ENCODE assay signal across 7 cellular contexts in the genomic region with DNA sequence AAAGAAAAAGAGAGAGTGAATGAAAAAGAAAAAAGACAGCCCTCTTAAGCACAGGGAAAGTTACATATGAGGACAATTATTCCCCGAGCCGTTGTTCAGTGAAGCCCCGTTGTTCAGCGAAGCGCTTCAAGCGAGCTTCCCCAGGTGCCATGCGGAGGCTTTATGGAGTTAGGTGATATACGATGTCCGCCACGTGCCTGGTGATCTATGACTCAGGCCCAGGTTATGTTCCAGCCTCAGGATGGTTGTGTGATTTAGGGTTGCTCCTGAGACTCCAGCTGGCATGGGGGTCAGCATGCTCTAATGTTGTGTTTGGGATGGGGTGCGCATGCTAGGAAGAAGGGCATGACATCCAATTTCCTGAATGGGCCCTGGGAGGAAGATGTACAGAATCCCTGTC.
"Had no signal": no experiment of that assay in that cellular context is flagged by ENCODE, and none has a peak within 500 bp of the region (broad histone marks: within the 10 kb centered on the region; RNA-seq: fewer than 3 reads in every experiment).

No MANE protein-coding gene starts in this region.

- ATAC-seq: GM23338 had no signal

- FAIRE-seq: H1, H54, HTR-8/SVneo had no signal

- H3K4me3 ChIP-seq: GM23338 had no signal

- DNase-seq: H9, HCEC 1CT, IMR-90 had no signal
